Comparison of ENCODE assay signal across 8 cellular contexts in the genomic region with DNA sequence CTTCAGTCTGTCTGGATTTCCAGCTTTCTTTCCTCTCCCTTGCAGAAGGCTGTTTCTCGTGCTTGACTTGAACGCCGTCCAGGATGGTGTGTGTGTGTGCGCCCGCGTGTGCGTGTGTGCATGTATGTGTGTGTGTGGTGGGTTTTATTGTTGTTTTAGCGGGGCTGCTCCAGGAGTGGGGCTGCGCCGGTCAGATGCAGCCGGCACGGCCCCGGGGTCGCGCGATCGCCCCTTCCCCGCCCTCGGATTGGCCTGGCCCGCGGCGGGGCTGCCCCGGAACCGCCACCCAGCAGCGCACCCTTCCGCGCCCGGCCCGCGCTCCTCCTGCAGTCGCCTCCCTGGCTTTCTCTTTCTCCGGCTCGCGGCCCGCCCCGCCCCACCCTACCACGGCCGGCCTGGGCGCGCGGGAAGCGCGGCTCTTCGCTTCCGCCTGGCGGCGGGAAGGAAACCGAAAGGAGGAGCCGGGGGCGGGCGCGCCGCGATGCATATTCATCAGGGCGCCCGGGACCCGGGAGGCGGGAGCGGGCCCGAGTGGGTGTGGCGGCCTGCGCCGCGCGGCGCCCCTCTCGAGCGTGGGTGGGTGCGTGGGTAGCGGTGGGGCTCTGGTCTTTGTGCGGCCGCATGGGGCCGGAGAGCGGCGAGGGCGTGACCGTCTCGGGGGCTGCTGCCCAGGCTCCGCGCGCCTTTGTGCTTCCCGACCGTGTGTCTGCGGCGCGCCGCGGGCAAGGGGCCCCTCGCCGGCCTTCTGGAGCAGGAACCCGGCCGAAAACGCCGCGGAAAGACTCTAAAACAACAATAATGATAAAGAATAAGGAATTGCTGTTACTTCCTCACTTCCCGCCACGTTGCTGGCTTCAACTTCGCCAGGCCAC. TPM values are rescaled to one million over a fixed set of nuclear protein-coding genes. Genes with fewer than 3 reads are reported as not detected.
DNase-seq lines count a peak whose midpoint lies in the region; ATAC-seq, FAIRE-seq and TF ChIP-seq lines count a peak whose summit lies in the region.

No MANE protein-coding gene starts in this region.

- BruUV-seq in GM12878 (replicated peaks; lab: Mats Ljungman, UMichigan) = no TSS peak

- intact Hi-C loops in GM12878 (cut with micrococcal nuclease; ENCODE audit: unreplicated experiment) (no loop called here), gastrocnemius medialis (cut with DNase I; ENCODE audit: low total_unique reads) (loop anchor here (2.0 to 10.0 kb wide), 3 partner anchors 120 to 462 kb away; no protein-coding TSS in a partner anchor)

- in situ Hi-C loops in GM12878 (cut with MboI) = no loop called here
- in situ Hi-C loops in gastrocnemius medialis (cut with MboI; ENCODE audit: low sequenced_read_pairs in 4 of 4) = loop anchor here in 2 of 4 donors (10.0 to 25.0 kb wide), 2 partner anchors 298 to 310 kb away; no protein-coding TSS in a partner anchor

- H3K27me3 ChIP-seq in GM12878 (replicated peaks in 1 of 2; ENCODE audit: control insufficient read depth in 2 of 2, insufficient read depth in 2 of 2, low read length in 1 of 2) = no peaks in the 10 kb centered on the region
- H3K27me3 ChIP-seq in gastrocnemius medialis = no peaks in the 10 kb centered on the region

- H3K9ac ChIP-seq in GM12878 (ENCODE audit: control insufficient read depth, insufficient read depth, low read length) = peak overlapping the region; percentile 74

- WGBS in GM12878 (ENCODE audit: insufficient coverage, insufficient replicate concordance, low lambda C conversion rate, missing lambda C conversion rate) = 2% methylated on average over 53 of the region's 98 CpGs

- H3K27ac ChIP-seq in GM12878 (ENCODE audit: control insufficient read depth, insufficient read depth) = no peak overlapping the region
- peak overlapping the region; percentile 92 to 99 (median 98) for H3K27ac ChIP-seq in gastrocnemius medialis

- H3K4me1 ChIP-seq in GM12878 (ENCODE audit: control insufficient read depth, insufficient read depth, low read length) (peaks cover 4% of the 10 kb centered on the region; the same call in 1 of the 2 replicates), gastrocnemius medialis (peaks cover 70 to 84% of the 10 kb centered on the region in 2 donors)

- POLR2A ChIA-PET in GM12878 (lab: Charles Lee) = no interaction called here

- H3K79me2 ChIP-seq in GM12878 (ENCODE audit: control insufficient read depth, insufficient read depth, low read length) = no peaks in the 10 kb centered on the region

- RAD21 ChIA-PET in GM12878 (lab: Charles Lee; ENCODE audit: unreplicated experiment) = no interaction called here

- H3K4me3 ChIP-seq in GM12878 (peak overlapping the region; percentile 86), iPS-11a (ENCODE audit: low read depth, low read length) (peak overlapping the region; percentile 66), gastrocnemius medialis (peak overlapping the region; percentile 69 to 79 (median 77))

- H3K9me3 ChIP-seq in GM12878 (replicated peaks; ENCODE audit: control insufficient read depth, insufficient read depth, low read length) (no peaks in the 10 kb centered on the region), gastrocnemius medialis (no peaks in the 10 kb centered on the region)

- peak; percentile 24; the same call in 1 of the 2 replicates for TF ChIP-seq RAD21 in GM12878 (IDR thresholded peaks at IDR 0.05; ENCODE audit: insufficient read depth, low read depth, low read length)

- H3K36me3 ChIP-seq in GM12878 (ENCODE audit: control insufficient read depth in 2 of 2, insufficient read depth in 2 of 2, low read length in 1 of 2) (no peaks in the 10 kb centered on the region), gastrocnemius medialis (no peaks in the 10 kb centered on the region)

- DNase-seq in NCI-H1092 (lab: John Stamatoyannopoulos, UW) (peak; percentile 90), NCI-H1092 treated with DMSO at 0.1 percent for 48 hours (lab: John Stamatoyannopoulos, UW) (no peak), NCI-H146 (lab: John Stamatoyannopoulos, UW) (peak; percentile 97), T-helper 9 cell (peak; percentile 49), GM12878 (ENCODE audit: low read depth, low spot score) (no peak), gastrocnemius medialis (peak; percentile 86 to 92)

- H3K4me2 ChIP-seq in GM12878 (ENCODE audit: control insufficient read depth, insufficient read depth) = peak overlapping the region; percentile 91

- TF ChIP-seq EP300 in GM12878 (IDR thresholded peaks at IDR 0.05; ENCODE audit: borderline replicate concordance in 1 of 2, control insufficient read depth in 1 of 2, low read depth in 2 of 2, low read length in 2 of 2) = no peak

- SMC1A ChIA-PET in GM12878 (lab: Charles Lee; ENCODE audit: uncharacterized antibody, unreplicated experiment) = no interaction called here

- CTCF ChIA-PET in GM12878 (lab: Yijun Ruan, JAX) = no interaction called here

- peak overlapping the region; percentile 87 for H2AFZ ChIP-seq in GM12878 (ENCODE audit: control insufficient read depth, low read depth, low read length)

- peak; percentile 5 to 20 (median 18); a peak in 2 of 6 replicates for TF ChIP-seq CTCF in GM12878 (IDR thresholded peaks at IDR 0.05 in 2 of 3, conservative IDR thresholded peaks at IDR 0.05 in 1 of 3; ENCODE audit: control insufficient read depth in 2 of 3, extremely low read depth in 1 of 3, insufficient read depth in 1 of 3, low read depth in 3 of 3, low read length in 3 of 3)
- TF ChIP-seq CTCF in gastrocnemius medialis (IDR thresholded peaks at IDR 0.05 in 4 of 5, conservative IDR thresholded peaks at IDR 0.05 in 1 of 5) = peak; percentile 59 to 77 (median 66)

- no peaks in the 10 kb centered on the region for H4K20me1 ChIP-seq in GM12878 (ENCODE audit: control insufficient read depth, insufficient read depth)

- no peak for FAIRE-seq in GM12878 (lab: Jason Lieb, UNC)

- ATAC-seq in HG02678 (IDR thresholded peaks at IDR 0.05; ENCODE audit: unreplicated experiment) (peak; percentile 80), GM12878 (peak; percentile 92), gastrocnemius medialis (peak; percentile 67 to 76)

- TF ChIP-seq POLR2A in GM12878 (IDR thresholded peaks at IDR 0.05; ENCODE audit: low read depth, low read length) (peak; percentile 65), gastrocnemius medialis (IDR thresholded peaks at IDR 0.05) (peak; percentile 62 to 78)

TF ChIP-seq in GM12878, 131 proteins besides CTCF, POLR2A, EP300 and RAD21 (continues in another document):
- TF ChIP-seq POU2F2 (IDR thresholded peaks at IDR 0.05; ENCODE audit: borderline replicate concordance, low read depth, low read length) (peak; percentile 96; the same call in 2 of the 3 replicates), IRF4 (IDR thresholded peaks at IDR 0.05; ENCODE audit: low read depth, low read length) (no peak), IKZF1 (conservative IDR thresholded peaks at IDR 0.05) (peak; percentile 86), BMI1 (IDR thresholded peaks at IDR 0.05; ENCODE audit: borderline replicate concordance) (no peak), ASH2L (IDR thresholded peaks at IDR 0.05; ENCODE audit: borderline replicate concordance, low read depth) (0 out of 2 replicates have a peak, but pooled peaks have one; percentile 19), CREB1 (IDR thresholded peaks at IDR 0.05; ENCODE audit: low read depth) (no peak)
- TF ChIP-seq, protein P1, sequence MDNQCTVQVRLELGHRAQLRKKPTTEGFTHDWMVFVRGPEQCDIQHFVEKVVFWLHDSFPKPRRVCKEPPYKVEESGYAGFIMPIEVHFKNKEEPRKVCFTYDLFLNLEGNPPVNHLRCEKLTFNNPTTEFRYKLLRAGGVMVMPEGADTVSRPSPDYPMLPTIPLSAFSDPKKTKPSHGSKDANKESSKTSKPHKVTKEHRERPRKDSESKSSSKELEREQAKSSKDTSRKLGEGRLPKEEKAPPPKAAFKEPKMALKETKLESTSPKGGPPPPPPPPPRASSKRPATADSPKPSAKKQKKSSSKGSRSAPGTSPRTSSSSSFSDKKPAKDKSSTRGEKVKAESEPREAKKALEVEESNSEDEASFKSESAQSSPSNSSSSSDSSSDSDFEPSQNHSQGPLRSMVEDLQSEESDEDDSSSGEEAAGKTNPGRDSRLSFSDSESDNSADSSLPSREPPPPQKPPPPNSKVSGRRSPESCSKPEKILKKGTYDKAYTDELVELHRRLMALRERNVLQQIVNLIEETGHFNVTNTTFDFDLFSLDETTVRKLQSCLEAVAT (IDR thresholded peaks at IDR 0.05) = no peak
- TF ChIP-seq, protein P2, sequence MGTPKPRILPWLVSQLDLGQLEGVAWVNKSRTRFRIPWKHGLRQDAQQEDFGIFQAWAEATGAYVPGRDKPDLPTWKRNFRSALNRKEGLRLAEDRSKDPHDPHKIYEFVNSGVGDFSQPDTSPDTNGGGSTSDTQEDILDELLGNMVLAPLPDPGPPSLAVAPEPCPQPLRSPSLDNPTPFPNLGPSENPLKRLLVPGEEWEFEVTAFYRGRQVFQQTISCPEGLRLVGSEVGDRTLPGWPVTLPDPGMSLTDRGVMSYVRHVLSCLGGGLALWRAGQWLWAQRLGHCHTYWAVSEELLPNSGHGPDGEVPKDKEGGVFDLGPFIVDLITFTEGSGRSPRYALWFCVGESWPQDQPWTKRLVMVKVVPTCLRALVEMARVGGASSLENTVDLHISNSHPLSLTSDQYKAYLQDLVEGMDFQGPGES (IDR thresholded peaks at IDR 0.05) = no peak

RNA-seq across cellular contexts. Expression of a gene that starts 8.5 kb away (rescaled TPM):
- total RNA-seq in GM12878 (2013; cell fraction: nucleolus; rRNA removed) = 0.10 TPM in 1 of 2 replicates, not detected in the other
- total RNA-seq in GM12878 (2014; rRNA removed) (under 0.01 and 0.11 TPM in 2 replicates), GM12878 (2014; rRNA removed; fragmentation: Illumina TruSeq; extraction: Trizol) (0.04 TPM in 1 of 2 replicates, not detected in the other), GM12878 (2021) (0.16 and 0.18 TPM in 2 replicates), gastrocnemius medialis (10 to 100 TPM; 24.0 to 40.9 (median 30.6) TPM)
- polyA plus RNA-seq in GM12878 (2011; ENCODE audit: low read depth) = not detected
- polyA plus RNA-seq in GM12878 (2011; rRNA removed) (0.05 and 0.06 TPM in 2 replicates), GM12878 (2014; fragmentation: Illumina TruSeq; extraction: Trizol) (0.01 TPM in 1 of 2 replicates, not detected in the other), GM12878 (2014; fragmentation: Nextera tagmentation; extraction: Ambion mirVana) (not detected), GM12878 (2014; rRNA removed) (not detected in 2 replicates), GM12878 (2016; fragmentation: Nextera tagmentation; extraction: Ambion mirVana) (under 1 TPM; 0.14 to 0.19 TPM)
- polyA plus RNA-seq in GM12878 (2011; cell fraction: cytosol; rRNA removed) = 0.01 and 0.15 TPM in 2 replicates
- 0.10 and 0.27 TPM in 2 replicates for polyA plus RNA-seq in GM12878 (2011; cell fraction: nucleus; rRNA removed)
- polyA plus RNA-seq in GM12878 (2012) = 0.03 and 0.06 TPM in 2 replicates
- polyA minus RNA-seq in GM12878 (2011; rRNA and poly(A)+ RNA removed) = 0.22 TPM in 1 of 2 replicates, not detected in the other
- polyA minus RNA-seq in GM12878 (2011; cell fraction: cytosol; rRNA and poly(A)+ RNA removed) = 0.27 TPM in 1 of 2 replicates, not detected in the other
- 0.36 and 0.48 TPM in 2 replicates for polyA minus RNA-seq in GM12878 (2011; cell fraction: nucleus; rRNA and poly(A)+ RNA removed)

Comparison
In these comparisons a context has a peak if more than half of its experiments do, and no peak if none do; other contexts are left out.
1. DNase-seq: peak in NCI-H1092 (single experiment), NCI-H146 (single experiment), T-helper 9 cell (single experiment) and gastrocnemius medialis (2 of 2); none in NCI-H1092 treated with DMSO at 0.1 percent for 48 hours (single experiment) and GM12878 (single experiment).
2. RNA of a gene that starts 8.5 kb away (total RNA-seq): 24.0 to 40.9 TPM in gastrocnemius medialis; under 0.01 to 0.18 TPM in GM12878; every median in the first group is over 10 times any median in the second.
3. Peak in every context shown above with its lines, with median percentiles within 50 percentile points of each other: ATAC-seq and H3K4me3 ChIP-seq.